Comparison of ENCODE assay signal across 22 cellular contexts in genomic region chr13:34911159-34911558, GRCh38. TPM values are rescaled to one million over a fixed set of nuclear protein-coding genes. Genes with fewer than 3 reads are reported as not detected.
A peak's percentile ranks its signal among the peaks of the same experiment; 100 is the strongest.
DNase-seq lines count a peak whose midpoint lies in the region; ATAC-seq, FAIRE-seq and TF ChIP-seq lines count a peak whose summit lies in the region.
"Had no signal": no experiment of that assay in that cellular context is flagged by ENCODE, and none has a peak within 500 bp of the region (broad histone marks: within the 10 kb centered on the region; RNA-seq: fewer than 3 reads in every experiment).

No MANE protein-coding gene starts in this region.

- in situ Hi-C loops in HAP-1 (cut with MboI; ENCODE audit: low sequenced_read_pairs), result no loop called here

- WGBS in A549 (ENCODE audit: missing lambda C conversion rate), result 84% methylated on average over 2 of the region's 2 CpGs
- 76 to 81% methylated on average over 2 of the region's 2 CpGs for WGBS in sigmoid colon, 2 donors

- intact Hi-C loops in sigmoid colon (cut with DNase I), result no loop called here

- TF ChIP-seq POLR2A in A549 (IDR thresholded peaks at IDR 0.05; ENCODE audit: low read length) (no peak), sigmoid colon (IDR thresholded peaks at IDR 0.05) (no peak)

- no peak for DNase-seq in A549 (ENCODE audit: low read depth in 1 of 2, low spot score in 1 of 2)
- DNase-seq in EL, result peak; percentile 15
- DNase-seq in HFF-Myc (ENCODE audit: extremely low read depth, low read depth), result peak; percentile 7
- DNase-seq in HAP-1 (ENCODE audit: low spot score in 2 of 2), result no peak
- no peak for DNase-seq in globus pallidus (ENCODE audit: low spot score)
- DNase-seq in sigmoid colon, result no peak
- DNase-seq: 8988T; AML-193; Caco-2; Calu3; CD4-positive, alpha-beta T cell; CD8-positive, alpha-beta T cell; DMS79 treated with DMSO at 0.1 percent for 48 hours; GDM1 had no signal

- no peak overlapping the region for H3K4me2 ChIP-seq in A549
- H3K4me2 ChIP-seq: BLaER1 treated with 17β-estradiol and CSF1 and Interleukin-3, amounts not matched to agents 10 nM and 100 nM had no signal

- no peak for FAIRE-seq in A549 (lab: Jason Lieb, UNC)
- FAIRE-seq: D721Med, GM12878, GM12892, GM18507, GM19239 had no signal

- POLR2A ChIA-PET in A549 (lab: Yijun Ruan, JAX), result no interaction called here

- H3K9me3 ChIP-seq in A549 (no peaks in the 10 kb centered on the region), HAP-1 (no peaks in the 10 kb centered on the region), sigmoid colon (no peaks in the 10 kb centered on the region)
- H3K9me3 ChIP-seq: BLaER1 treated with 17β-estradiol and CSF1 and Interleukin-3, amounts not matched to agents 10 nM and 100 nM; Caco-2 had no signal

- no peaks in the 10 kb centered on the region for H3K36me3 ChIP-seq in HAP-1 (replicated peaks)
- H3K36me3 ChIP-seq in sigmoid colon, result no peaks in the 10 kb centered on the region
- H3K36me3 ChIP-seq: BLaER1 treated with 17β-estradiol and CSF1 and Interleukin-3, amounts not matched to agents 10 nM and 100 nM had no signal

- no peak overlapping the region for H3K27ac ChIP-seq in A549
- H3K27ac ChIP-seq in VCaP, result peak overlapping the region; percentile 41; the same call in 1 of the 2 replicates
- no peak overlapping the region for H3K27ac ChIP-seq in sigmoid colon
- H3K27ac ChIP-seq: BLaER1 treated with 17β-estradiol and CSF1 and Interleukin-3, amounts not matched to agents 10 nM and 100 nM; C4-2B had no signal

- no peak for ATAC-seq in A549
- ATAC-seq: CD8-positive, alpha-beta T cell; GM12878 had no signal

- no peak for TF ChIP-seq CTCF in A549 (IDR thresholded peaks at IDR 0.05)
- no peak for TF ChIP-seq CTCF in HFF-Myc (IDR thresholded peaks at IDR 0.05; ENCODE audit: low read depth, low read length, missing control alignments)
- no peak for TF ChIP-seq CTCF in VCaP (conservative IDR thresholded peaks at IDR 0.05)
- TF ChIP-seq CTCF in sigmoid colon (IDR thresholded peaks at IDR 0.05), result no peak

- TF ChIP-seq EP300 in A549 (IDR thresholded peaks at IDR 0.05) (no peak), sigmoid colon (IDR thresholded peaks at IDR 0.05) (no peak)

- CTCF ChIA-PET in A549 (lab: Yijun Ruan, JAX), result interaction anchor here (1.2 kb wide), 1 partner anchor 21 kb away, joined by 3 read pairs; no protein-coding TSS in a partner anchor

- H3K27me3 ChIP-seq in HAP-1 (ENCODE audit: low read depth), result no peaks in the 10 kb centered on the region
- H3K27me3 ChIP-seq in sigmoid colon, result no peaks in the 10 kb centered on the region
- H3K27me3 ChIP-seq: BLaER1 treated with 17β-estradiol and CSF1 and Interleukin-3, amounts not matched to agents 10 nM and 100 nM had no signal

- H3K4me3 ChIP-seq in A549, result no peak overlapping the region
- H3K4me3 ChIP-seq in HFF-Myc (replicated peaks; ENCODE audit: low read depth, low read length), result no peak overlapping the region
- H3K4me3 ChIP-seq in HAP-1, result no peak overlapping the region
- no peak overlapping the region for H3K4me3 ChIP-seq in sigmoid colon
- H3K4me3 ChIP-seq: BLaER1 treated with 17β-estradiol and CSF1 and Interleukin-3, amounts not matched to agents 10 nM and 100 nM; GM12878 had no signal

- TF ChIP-seq RAD21 in A549 (conservative IDR thresholded peaks at IDR 0.05 in 1 of 2, IDR thresholded peaks at IDR 0.05 in 1 of 2), result no peak

- H3K4me1 ChIP-seq in A549 (no peaks in the 10 kb centered on the region), HAP-1 (peaks cover 8% of the 10 kb centered on the region), sigmoid colon (no peaks in the 10 kb centered on the region)
- H3K4me1 ChIP-seq: Caco-2 had no signal

TF ChIP-seq in A549, 52 proteins besides CTCF, POLR2A, EP300 and RAD21:
- TF ChIP-seq MAFK (IDR thresholded peaks at IDR 0.05; ENCODE audit: partially characterized antibody) (peak; percentile 61), CBX8 (IDR thresholded peaks at IDR 0.05) (no peak)

RNA-seq across cellular contexts. Expression of gene NBEA, which starts 30.9 kb away (rescaled TPM):
- polyA plus RNA-seq in A549 (2011; rRNA removed), result 11.8 and 12.3 TPM in 2 replicates
- polyA plus RNA-seq in A549 (2012; cell fraction: cytosol; rRNA removed), result 1.6 and 1.9 TPM in 2 replicates
- polyA plus RNA-seq in A549 (2012; cell fraction: nucleus; rRNA removed), result 2.6 and 4.4 TPM in 2 replicates
- 3.5 to 4.2 TPM (median 4.1 TPM) in 3 replicates for polyA plus RNA-seq in A549 (2017; fragmentation: RNase III; extraction: RNeasy Plus Mini Kit Qiagen cat#74134 plus additional on column Dnase treatment)
- polyA minus RNA-seq in A549 (2011; rRNA and poly(A)+ RNA removed), result 23.6 and 30.8 TPM in 2 replicates
- 10 to 100 TPM; 38.0 to 47.6 (median 43.3) TPM for total RNA-seq in sigmoid colon
- polyA plus RNA-seq in sigmoid colon, result 1 to 10 TPM in 2 of 3 donors, under 1 TPM in 1; 0.46 to 2.9 (median 1.8) TPM

Comparison
In these comparisons a context has a peak if more than half of its experiments do, and no peak if none do; other contexts are left out.
1. DNase-seq: peak in EL (single experiment) and HFF-Myc (single experiment); none in A549 (0 of 2), HAP-1 (0 of 2), globus pallidus (single experiment) and sigmoid colon (single experiment).